36 cellular contexts compared by ENCODE assay signal in the genomic region with DNA sequence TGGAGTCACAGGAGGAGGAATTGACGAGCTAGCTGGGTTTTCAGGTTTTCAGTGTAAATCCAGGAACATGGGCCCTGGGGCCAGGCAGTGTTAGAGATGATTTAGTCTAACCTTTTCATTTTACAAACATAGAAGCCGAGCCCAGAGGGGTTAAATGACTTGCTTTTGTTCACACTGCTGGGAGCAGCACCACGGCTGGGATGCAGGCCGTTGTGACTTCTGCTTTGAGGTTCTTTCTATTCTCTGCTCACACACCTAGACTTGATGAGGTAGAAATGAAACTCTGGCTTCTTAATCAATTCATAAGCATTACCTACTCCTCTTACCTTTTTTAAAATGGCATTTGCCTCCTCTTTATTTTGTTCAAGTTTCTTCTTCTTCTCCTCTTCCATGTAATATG. TPM values are rescaled to one million over a fixed set of nuclear protein-coding genes. Genes with fewer than 3 reads are reported as not detected.
"Had no signal": no experiment of that assay in that cellular context is flagged by ENCODE, and none has a peak within 500 bp of the region (broad histone marks: within the 10 kb centered on the region; RNA-seq: fewer than 3 reads in every experiment).

No MANE protein-coding gene starts in this region.

- H3K4me1 ChIP-seq: adrenal gland, breast epithelium, colonic mucosa, esophagus squamous epithelium, gastroesophageal sphincter had no signal

- H3K27ac ChIP-seq: adrenal gland, breast epithelium, cardiac muscle cell, colonic mucosa, epithelial cell of prostate, esophagus squamous epithelium, gastroesophageal sphincter, heart right ventricle had no signal

- H3K4me3 ChIP-seq: adrenal gland, breast epithelium, cardiac muscle cell, colonic mucosa, esophagus squamous epithelium, gastroesophageal sphincter, heart right ventricle had no signal

- H3K36me3 ChIP-seq: adrenal gland, breast epithelium, cardiac muscle cell, colonic mucosa, esophagus squamous epithelium, gastroesophageal sphincter had no signal

- DNase-seq: activated CD4-positive, alpha-beta memory T cell treated with anti-CD3 and anti-CD28 coated beads for 36 hours; activated CD4-positive, alpha-beta T cell treated with anti-CD3 and anti-CD28 coated beads for 36 hours; activated CD4-positive, alpha-beta T cell treated with anti-CD3 and anti-CD28 coated beads, Interleukin-2, amount 10 ng/mL, durations not matched to agents 24 days and 14 days; activated CD4-positive, CD25-positive, alpha-beta regulatory T cell; activated CD4-positive, CD25-positive, alpha-beta regulatory T cell treated with anti-CD3 and anti-CD28 coated beads, Interleukin-2, amount 50 U/mL, for 72 hours; activated CD8-positive, alpha-beta memory T cell treated with anti-CD3 and anti-CD28 coated beads, Interleukin-2, amount 10 ng/mL, durations not matched to agents 7 days and 5 days; activated CD8-positive, alpha-beta memory T cell treated with anti-CD3 and anti-CD28 coated beads, Interleukin-2, amount 50 U/mL, for 4 hours; activated CD8-positive, alpha-beta T cell treated with anti-CD3 and anti-CD28 coated beads, Interleukin-2, amount 10 ng/mL, durations not matched to agents 7 days and 5 days; activated effector memory CD4-positive, alpha-beta T cell treated with anti-CD3 and anti-CD28 coated beads, Interleukin-2, amount 50 U/mL, for 16 hours; activated naive CD4-positive, alpha-beta T cell treated with anti-CD3 and anti-CD28 coated beads for 36 hours; activated naive CD8-positive, alpha-beta T cell treated with anti-CD3 and anti-CD28 coated beads for 36 hours; activated naive CD8-positive, alpha-beta T cell treated with anti-CD3 and anti-CD28 coated beads, Interleukin-2, amount 50 U/mL, for 24 hours; activated T-cell treated with anti-CD3 and anti-CD28 coated beads, Interleukin-2, amount 50 U/mL, for 1 hour; activated T-cell treated with anti-CD3 and anti-CD28 coated beads, Interleukin-2, amount 50 U/mL, for 48 hours; adrenal gland; amygdala; aorta; central memory CD4-positive, alpha-beta T cell; cerebellar nuclear complex; colonic mucosa; effector CD8-positive, alpha-beta T cell; esophagus squamous epithelium; foreskin melanocyte; heart right ventricle; T-helper 2 cell had no signal

- FAIRE-seq: endometrium, endothelial cell of umbilical vein had no signal

- H3K27ac Mint-ChIP-seq: activated CD4-positive, alpha-beta memory T cell treated with anti-CD3 and anti-CD28 coated beads for 36 hours; activated CD4-positive, alpha-beta T cell treated with anti-CD3 and anti-CD28 coated beads for 36 hours; activated CD4-positive, alpha-beta T cell treated with anti-CD3 and anti-CD28 coated beads, Interleukin-2, amount 10 ng/mL, durations not matched to agents 24 days and 14 days; activated CD8-positive, alpha-beta memory T cell treated with anti-CD3 and anti-CD28 coated beads, Interleukin-2, amount 10 ng/mL, durations not matched to agents 7 days and 5 days; activated CD8-positive, alpha-beta T cell treated with anti-CD3 and anti-CD28 coated beads, Interleukin-2, amount 10 ng/mL, durations not matched to agents 7 days and 5 days; activated naive CD4-positive, alpha-beta T cell treated with anti-CD3 and anti-CD28 coated beads for 36 hours; activated naive CD4-positive, alpha-beta T cell treated with anti-CD3 and anti-CD28 coated beads, Interleukin-2, amount 50 U/mL, for 24 hours; activated naive CD8-positive, alpha-beta T cell treated with anti-CD3 and anti-CD28 coated beads for 36 hours; activated naive CD8-positive, alpha-beta T cell treated with anti-CD3 and anti-CD28 coated beads, Interleukin-2, amount 50 U/mL, for 24 hours; activated T-helper 1 cell treated with anti-CD3 and anti-CD28 coated beads, Interleukin-12 subunit alpha, Interleukin-12 subunit beta, Interleukin-2, Interleukin-4 antibody, amounts not matched to agents 30 ng/mL and 10 ng/mL and 1 ng/mL, durations not matched to agents 14 hours and 24 hours and 36 hours; activated T-helper 2 cell treated with anti-CD3 and anti-CD28 coated beads, Interferon-gamma antibody, Interleukin-2, Interleukin-4, amounts not matched to agents 10 μg/mL and 5 μg/mL and 100 μg/mL, durations not matched to agents 14 hours and 24 hours and 36 hours; brain had no signal

- H3K9me3 Mint-ChIP-seq: activated CD4-positive, alpha-beta memory T cell treated with anti-CD3 and anti-CD28 coated beads for 36 hours; activated CD4-positive, alpha-beta T cell treated with anti-CD3 and anti-CD28 coated beads, Interleukin-2, amount 10 ng/mL, durations not matched to agents 24 days and 14 days; activated naive CD4-positive, alpha-beta T cell treated with anti-CD3 and anti-CD28 coated beads for 36 hours; activated naive CD4-positive, alpha-beta T cell treated with anti-CD3 and anti-CD28 coated beads, Interleukin-2, amount 50 U/mL, for 24 hours; activated naive CD8-positive, alpha-beta T cell treated with anti-CD3 and anti-CD28 coated beads for 36 hours; activated naive CD8-positive, alpha-beta T cell treated with anti-CD3 and anti-CD28 coated beads, Interleukin-2, amount 50 U/mL, for 24 hours; activated T-helper 1 cell treated with anti-CD3 and anti-CD28 coated beads, Interleukin-12 subunit alpha, Interleukin-12 subunit beta, Interleukin-2, Interleukin-4 antibody, amounts not matched to agents 30 ng/mL and 10 ng/mL and 1 ng/mL, durations not matched to agents 14 hours and 24 hours and 36 hours; activated T-helper 2 cell treated with anti-CD3 and anti-CD28 coated beads, Interferon-gamma antibody, Interleukin-2, Interleukin-4, amounts not matched to agents 10 μg/mL and 5 μg/mL and 100 μg/mL, durations not matched to agents 14 hours and 24 hours and 36 hours had no signal

- H3K4me1 Mint-ChIP-seq: activated CD4-positive, alpha-beta T cell treated with anti-CD3 and anti-CD28 coated beads, Interleukin-2, amount 10 ng/mL, durations not matched to agents 24 days and 14 days; activated CD8-positive, alpha-beta memory T cell treated with anti-CD3 and anti-CD28 coated beads, Interleukin-2, amount 10 ng/mL, durations not matched to agents 7 days and 5 days; activated naive CD4-positive, alpha-beta T cell treated with anti-CD3 and anti-CD28 coated beads, Interleukin-2, amount 50 U/mL, for 24 hours; activated naive CD8-positive, alpha-beta T cell treated with anti-CD3 and anti-CD28 coated beads for 36 hours had no signal

- H3K27me3 ChIP-seq: adrenal gland, breast epithelium, cardiac muscle cell, colonic mucosa, esophagus squamous epithelium, gastroesophageal sphincter, heart right ventricle had no signal

- ATAC-seq: activated CD4-positive, alpha-beta T cell treated with anti-CD3 and anti-CD28 coated beads for 36 hours; activated CD8-positive, alpha-beta memory T cell treated with anti-CD3 and anti-CD28 coated beads, Interleukin-2, amount 10 ng/mL, durations not matched to agents 7 days and 5 days; activated CD8-positive, alpha-beta T cell treated with anti-CD3 and anti-CD28 coated beads, Interleukin-2, amount 10 ng/mL, durations not matched to agents 7 days and 5 days; activated naive CD8-positive, alpha-beta T cell treated with anti-CD3 and anti-CD28 coated beads, Interleukin-2, amount 50 U/mL, for 24 hours; gastroesophageal sphincter; heart right ventricle had no signal

- H3K36me3 Mint-ChIP-seq: activated CD4-positive, alpha-beta memory T cell treated with anti-CD3 and anti-CD28 coated beads for 36 hours; activated CD8-positive, alpha-beta memory T cell treated with anti-CD3 and anti-CD28 coated beads, Interleukin-2, amount 10 ng/mL, durations not matched to agents 7 days and 5 days; activated naive CD4-positive, alpha-beta T cell treated with anti-CD3 and anti-CD28 coated beads, Interleukin-2, amount 50 U/mL, for 24 hours; activated naive CD8-positive, alpha-beta T cell treated with anti-CD3 and anti-CD28 coated beads for 36 hours had no signal

- H3K9me3 ChIP-seq: adrenal gland, breast epithelium, colonic mucosa, esophagus squamous epithelium, gastroesophageal sphincter, heart right ventricle had no signal

- H3K4me3 Mint-ChIP-seq: activated CD4-positive, alpha-beta memory T cell treated with anti-CD3 and anti-CD28 coated beads for 36 hours; activated CD4-positive, alpha-beta T cell treated with anti-CD3 and anti-CD28 coated beads for 36 hours; activated CD4-positive, alpha-beta T cell treated with anti-CD3 and anti-CD28 coated beads, Interleukin-2, amount 10 ng/mL, durations not matched to agents 24 days and 14 days; activated CD8-positive, alpha-beta memory T cell treated with anti-CD3 and anti-CD28 coated beads, Interleukin-2, amount 10 ng/mL, durations not matched to agents 7 days and 5 days; activated CD8-positive, alpha-beta T cell treated with anti-CD3 and anti-CD28 coated beads, Interleukin-2, amount 10 ng/mL, durations not matched to agents 7 days and 5 days; activated naive CD4-positive, alpha-beta T cell treated with anti-CD3 and anti-CD28 coated beads for 36 hours; activated naive CD4-positive, alpha-beta T cell treated with anti-CD3 and anti-CD28 coated beads, Interleukin-2, amount 50 U/mL, for 24 hours; activated naive CD8-positive, alpha-beta T cell treated with anti-CD3 and anti-CD28 coated beads for 36 hours; activated naive CD8-positive, alpha-beta T cell treated with anti-CD3 and anti-CD28 coated beads, Interleukin-2, amount 50 U/mL, for 24 hours; activated T-helper 1 cell treated with anti-CD3 and anti-CD28 coated beads, Interleukin-12 subunit alpha, Interleukin-12 subunit beta, Interleukin-2, Interleukin-4 antibody, amounts not matched to agents 30 ng/mL and 10 ng/mL and 1 ng/mL, durations not matched to agents 14 hours and 24 hours and 36 hours; brain had no signal

RNA-seq across cellular contexts. Expression of a gene that starts 36.4 kb away (rescaled TPM):
- total RNA-seq: activated CD4-positive, alpha-beta T cell treated with anti-CD3 and anti-CD28 coated beads, Interleukin-2, amount 10 ng/mL, durations not matched to agents 24 days and 14 days; activated CD8-positive, alpha-beta memory T cell treated with anti-CD3 and anti-CD28 coated beads for 36 hours; activated CD8-positive, alpha-beta memory T cell treated with anti-CD3 and anti-CD28 coated beads, Interleukin-2, amount 10 ng/mL, durations not matched to agents 7 days and 5 days; activated CD8-positive, alpha-beta T cell treated with anti-CD3 and anti-CD28 coated beads, Interleukin-2, amount 10 ng/mL, durations not matched to agents 7 days and 5 days; activated T-helper 1 cell treated with anti-CD3 and anti-CD28 coated beads, Interleukin-12 subunit alpha, Interleukin-12 subunit beta, Interleukin-2, Interleukin-4 antibody, amounts not matched to agents 30 ng/mL and 10 ng/mL and 1 ng/mL, durations not matched to agents 14 hours and 24 hours and 36 hours; activated T-helper 2 cell treated with anti-CD3 and anti-CD28 coated beads, Interferon-gamma antibody, Interleukin-2, Interleukin-4, amounts not matched to agents 10 μg/mL and 5 μg/mL and 100 μg/mL, durations not matched to agents 14 hours and 24 hours and 36 hours had no signal
